ENCODE assay signal across 23 cellular contexts in the genomic region with DNA sequence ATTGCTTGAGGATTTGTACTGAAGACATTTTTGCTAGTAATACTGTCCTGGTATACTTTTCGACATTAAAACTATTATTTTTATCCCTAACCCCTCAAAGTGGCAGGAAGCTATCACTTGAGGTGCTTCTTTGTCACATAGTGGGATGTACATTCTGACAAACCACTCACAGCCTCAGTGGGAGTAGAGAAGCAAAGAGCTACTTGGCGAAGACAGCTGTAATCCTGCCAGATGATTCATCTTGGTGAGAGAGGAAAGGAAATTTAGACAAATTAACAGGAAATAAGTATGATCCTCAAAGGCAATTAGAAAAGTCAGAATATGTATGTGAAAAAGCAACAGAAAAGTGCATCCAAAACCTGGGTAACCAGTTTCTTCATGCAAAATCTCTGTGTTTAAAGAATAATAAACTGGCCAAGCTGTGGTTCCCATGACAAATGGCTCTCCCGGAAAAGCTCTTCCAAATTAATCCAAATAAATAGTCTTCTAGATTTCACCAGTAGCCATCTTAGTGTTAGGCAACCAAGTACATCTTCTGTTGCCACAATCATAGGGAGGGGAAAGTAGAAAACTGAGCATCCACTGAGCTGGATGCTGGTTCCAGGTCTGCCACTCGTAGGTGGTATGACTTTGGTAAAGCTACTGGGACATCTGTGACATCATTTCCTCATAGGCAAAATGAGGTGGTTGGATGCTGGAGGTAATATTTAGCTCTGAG.
DNase-seq lines count a peak whose midpoint lies in the region; ATAC-seq and TF ChIP-seq lines count a peak whose summit lies in the region.
"Had no signal": no experiment of that assay in that cellular context is flagged by ENCODE, and none has a peak within 500 bp of the region (broad histone marks: within the 10 kb centered on the region; RNA-seq: fewer than 3 reads in every experiment).

No MANE protein-coding gene starts in this region.

- H3K36me3 Mint-ChIP-seq in activated T-cell treated with anti-CD3 and anti-CD28 coated beads, Interleukin-2, amount 50 U/mL, for 4 hours (ENCODE audit: insufficient read depth): no peaks in the 10 kb centered on the region
- H3K36me3 Mint-ChIP-seq: activated naive CD8-positive, alpha-beta T cell treated with anti-CD3 and anti-CD28 coated beads for 36 hours had no signal

- H3K36me3 ChIP-seq in mesenchymal stem cell (ENCODE audit: control insufficient read depth in 1 of 2, insufficient read depth in 2 of 2, low read depth in 1 of 2, low read length in 2 of 2): no peaks in the 10 kb centered on the region
- H3K36me3 ChIP-seq: neural progenitor cell, uterus had no signal

- H3K27me3 ChIP-seq in mesenchymal stem cell (ENCODE audit: control insufficient read depth in 1 of 2, insufficient read depth in 1 of 2, low read length in 2 of 2): no peaks in the 10 kb centered on the region
- H3K27me3 ChIP-seq: neural progenitor cell, uterus had no signal

- H3K9me3 Mint-ChIP-seq in activated T-cell treated with anti-CD3 and anti-CD28 coated beads, Interleukin-2, amount 50 U/mL, for 4 hours: no peaks in the 10 kb centered on the region
- H3K9me3 Mint-ChIP-seq: activated T-cell treated with anti-CD3 and anti-CD28 coated beads, Interleukin-2, amount 50 U/mL, for 24 hours; stimulated activated naive CD8-positive, alpha-beta T cell treated with anti-CD3 and anti-CD28 coated beads, Interleukin-15, Interleukin-2, amounts not matched to agents 100 ng/mL and 50 ng/mL, for 24 hours had no signal

- H3K14ac ChIP-seq in mesenchymal stem cell (ENCODE audit: low read length in 2 of 2): no peak overlapping the region

- TF ChIP-seq CTCF in cardiac fibroblast (IDR thresholded peaks at IDR 0.05; ENCODE audit: low read depth, low read length): no peak

- H4K91ac ChIP-seq in mesenchymal stem cell (ENCODE audit: low read length): no peak overlapping the region

- H3K4ac ChIP-seq in mesenchymal stem cell (ENCODE audit: low read depth in 1 of 2, low read length in 2 of 2): no peak overlapping the region

- no peaks in the 10 kb centered on the region for H3K4me1 ChIP-seq in mesenchymal stem cell (ENCODE audit: control insufficient read depth, insufficient read depth, low read depth, low read length)
- H3K4me1 ChIP-seq: uterus had no signal

- H2AFZ ChIP-seq in mesenchymal stem cell (ENCODE audit: low read depth, low read length): no peak overlapping the region
- H2AFZ ChIP-seq: neural progenitor cell had no signal

- H3K9ac ChIP-seq in mesenchymal stem cell (ENCODE audit: low read length): no peak overlapping the region
- H3K9ac ChIP-seq: neural progenitor cell had no signal

- H2BK15ac ChIP-seq in mesenchymal stem cell (ENCODE audit: low read depth, poor library complexity, severe bottlenecking): no peak overlapping the region

- H3K79me1 ChIP-seq in mesenchymal stem cell (replicated peaks; ENCODE audit: low read length, poor library complexity, severe bottlenecking): peaks cover 5% of the 10 kb centered on the region

- no peak overlapping the region for H2BK5ac ChIP-seq in mesenchymal stem cell (ENCODE audit: low read depth, low read length, poor library complexity, severe bottlenecking)

- H3K27ac ChIP-seq in mesenchymal stem cell (ENCODE audit: low read length, poor library complexity, severe bottlenecking): no peak overlapping the region
- H3K27ac ChIP-seq: neural progenitor cell, uterus had no signal

- ATAC-seq in GM21786 (IDR thresholded peaks at IDR 0.05; ENCODE audit: unreplicated experiment): no peak
- no peak for ATAC-seq in activated T-cell treated with anti-CD3 and anti-CD28 coated beads, Interleukin-2, amount 50 U/mL, for 4 hours

- H2BK120ac ChIP-seq in mesenchymal stem cell (ENCODE audit: low read depth, low read length): no peak overlapping the region

- H2AK5ac ChIP-seq in mesenchymal stem cell (ENCODE audit: low read length, severe bottlenecking): no peak overlapping the region

- H3K9me3 ChIP-seq in mesenchymal stem cell (ENCODE audit: control insufficient read depth, low read length): no peaks in the 10 kb centered on the region
- H3K9me3 ChIP-seq: uterus had no signal

- no peak overlapping the region for H3K18ac ChIP-seq in mesenchymal stem cell (ENCODE audit: low read depth in 1 of 2, low read length in 2 of 2)

- no peaks in the 10 kb centered on the region for H3K27me3 Mint-ChIP-seq in activated T-cell treated with anti-CD3 and anti-CD28 coated beads, Interleukin-2, amount 50 U/mL, for 4 hours (ENCODE audit: low read depth)
- H3K27me3 Mint-ChIP-seq: activated naive CD8-positive, alpha-beta T cell treated with anti-CD3 and anti-CD28 coated beads for 36 hours; activated T-cell treated with anti-CD3 and anti-CD28 coated beads, Interleukin-2, amount 50 U/mL, for 24 hours; stimulated activated naive CD8-positive, alpha-beta T cell treated with anti-CD3 and anti-CD28 coated beads, Interleukin-15, Interleukin-2, amounts not matched to agents 100 ng/mL and 50 ng/mL, for 24 hours had no signal

- no peaks in the 10 kb centered on the region for H3K4me1 Mint-ChIP-seq in activated T-cell treated with anti-CD3 and anti-CD28 coated beads, Interleukin-2, amount 50 U/mL, for 4 hours (ENCODE audit: low read depth)
- H3K4me1 Mint-ChIP-seq: activated naive CD8-positive, alpha-beta T cell treated with anti-CD3 and anti-CD28 coated beads for 36 hours had no signal

- H3K4me3 ChIP-seq in cardiac fibroblast (replicated peaks in 1 of 2; ENCODE audit: low read depth in 2 of 2, low read length in 2 of 2) (no peak overlapping the region), mesenchymal stem cell (ENCODE audit: insufficient read depth in 1 of 2, low read depth in 1 of 2, low read length in 2 of 2) (no peak overlapping the region)
- H3K4me3 ChIP-seq: neural progenitor cell, uterus had no signal

- 56% methylated on average over 3 of the region's 4 CpGs for WGBS in mesenchymal stem cell

- H3K4me3 Mint-ChIP-seq in activated T-cell treated with anti-CD3 and anti-CD28 coated beads, Interleukin-2, amount 50 U/mL, for 4 hours: no peak overlapping the region
- H3K4me3 Mint-ChIP-seq: activated naive CD8-positive, alpha-beta T cell treated with anti-CD3 and anti-CD28 coated beads for 36 hours; activated T-cell treated with anti-CD3 and anti-CD28 coated beads, Interleukin-2, amount 50 U/mL, for 24 hours; neural progenitor cell; stimulated activated naive CD8-positive, alpha-beta T cell treated with anti-CD3 and anti-CD28 coated beads, Interleukin-15, Interleukin-2, amounts not matched to agents 100 ng/mL and 50 ng/mL, for 24 hours had no signal

- H3K23ac ChIP-seq in mesenchymal stem cell (ENCODE audit: low read length in 2 of 2): no peak overlapping the region

- DNase-seq in Ammon's horn (ENCODE audit: low spot score) (peak; percentile 20), MV-4-11 (lab: John Stamatoyannopoulos, UW) (peak; percentile 37), cardiac fibroblast (ENCODE audit: low read depth in 2 of 2) (peak; percentile 6 to 48), mesenchymal stem cell (peak; percentile 15), SKM-1 treated with dmso at 0.1 percent for 144 hours (lab: John Stamatoyannopoulos, UW; ENCODE audit: unreplicated experiment) (no peak), NCI-H1930 (lab: John Stamatoyannopoulos, UW) (no peak)
- DNase-seq in activated T-cell treated with anti-CD3 and anti-CD28 coated beads, Interleukin-2, amount 50 U/mL, for 4 hours: no peak
- DNase-seq: activated CD4-positive, alpha-beta T cell treated with anti-CD3 and anti-CD28 coated beads, Interleukin-2, amount 50 U/mL, for 48 hours; activated naive CD8-positive, alpha-beta T cell treated with anti-CD3 and anti-CD28 coated beads for 36 hours; activated T-cell treated with anti-CD3 and anti-CD28 coated beads, Interleukin-2, amount 50 U/mL, for 24 hours; AML-193; Calu3; cerebellar nuclear complex; mesendoderm; NCI-H1105; NCI-H2171 treated with DMSO at 0.1 percent for 48 hours; NCI-H774; stimulated activated CD4-positive, alpha-beta T cell treated with anti-CD3 and anti-CD28 coated beads, Interleukin-15, amount 100 ng/mL, for 24 hours; SW 1271; uterus had no signal

- H3K4me2 ChIP-seq in mesenchymal stem cell (ENCODE audit: low read length, poor library complexity, severe bottlenecking): no peak overlapping the region
- H3K4me2 ChIP-seq: neural progenitor cell had no signal

- no peak overlapping the region for H4K8ac ChIP-seq in mesenchymal stem cell (ENCODE audit: low read length)

- no peak overlapping the region for H2BK12ac ChIP-seq in mesenchymal stem cell (ENCODE audit: low read length in 2 of 2)

Comparison
In these comparisons a context has a peak if more than half of its experiments do, and no peak if none do; other contexts are left out.
1. DNase-seq: peak in Ammon's horn (single experiment), MV-4-11 (single experiment), cardiac fibroblast (2 of 2) and mesenchymal stem cell (single experiment); none in activated T-cell treated with anti-CD3 and anti-CD28 coated beads, Interleukin-2, amount 50 U/mL, for 4 hours (single experiment), SKM-1 treated with dmso at 0.1 percent for 144 hours (single experiment) and NCI-H1930 (0 of 2).